1 cellular context compared by ENCODE assay signal in the genomic region with DNA sequence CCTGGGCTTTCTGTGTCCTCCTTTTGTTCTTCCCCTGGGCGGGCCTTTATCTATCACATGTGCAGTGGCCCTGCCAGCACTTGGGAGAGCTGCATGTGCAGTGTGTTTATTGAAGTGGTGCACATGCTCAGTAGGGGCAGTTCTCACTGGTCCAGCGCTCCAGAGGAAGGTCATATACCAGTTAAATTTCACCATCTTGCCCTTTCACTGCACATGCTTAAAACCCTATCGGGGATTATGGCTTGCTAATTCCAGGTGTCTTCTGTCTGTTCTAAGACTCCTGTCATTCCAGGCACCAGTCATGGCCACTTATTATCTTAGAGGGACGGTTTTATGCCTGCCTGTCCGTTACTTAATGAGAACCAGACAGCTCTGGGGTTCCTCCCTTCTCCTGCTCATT.
TF ChIP-seq lines count a peak whose summit lies in the region.

No MANE protein-coding gene starts in this region.

TF ChIP-seq in Ishikawa, 13 proteins besides CTCF, POLR2A, EP300 and RAD21 (continued from another document):
- TF ChIP-seq, protein P1, sequence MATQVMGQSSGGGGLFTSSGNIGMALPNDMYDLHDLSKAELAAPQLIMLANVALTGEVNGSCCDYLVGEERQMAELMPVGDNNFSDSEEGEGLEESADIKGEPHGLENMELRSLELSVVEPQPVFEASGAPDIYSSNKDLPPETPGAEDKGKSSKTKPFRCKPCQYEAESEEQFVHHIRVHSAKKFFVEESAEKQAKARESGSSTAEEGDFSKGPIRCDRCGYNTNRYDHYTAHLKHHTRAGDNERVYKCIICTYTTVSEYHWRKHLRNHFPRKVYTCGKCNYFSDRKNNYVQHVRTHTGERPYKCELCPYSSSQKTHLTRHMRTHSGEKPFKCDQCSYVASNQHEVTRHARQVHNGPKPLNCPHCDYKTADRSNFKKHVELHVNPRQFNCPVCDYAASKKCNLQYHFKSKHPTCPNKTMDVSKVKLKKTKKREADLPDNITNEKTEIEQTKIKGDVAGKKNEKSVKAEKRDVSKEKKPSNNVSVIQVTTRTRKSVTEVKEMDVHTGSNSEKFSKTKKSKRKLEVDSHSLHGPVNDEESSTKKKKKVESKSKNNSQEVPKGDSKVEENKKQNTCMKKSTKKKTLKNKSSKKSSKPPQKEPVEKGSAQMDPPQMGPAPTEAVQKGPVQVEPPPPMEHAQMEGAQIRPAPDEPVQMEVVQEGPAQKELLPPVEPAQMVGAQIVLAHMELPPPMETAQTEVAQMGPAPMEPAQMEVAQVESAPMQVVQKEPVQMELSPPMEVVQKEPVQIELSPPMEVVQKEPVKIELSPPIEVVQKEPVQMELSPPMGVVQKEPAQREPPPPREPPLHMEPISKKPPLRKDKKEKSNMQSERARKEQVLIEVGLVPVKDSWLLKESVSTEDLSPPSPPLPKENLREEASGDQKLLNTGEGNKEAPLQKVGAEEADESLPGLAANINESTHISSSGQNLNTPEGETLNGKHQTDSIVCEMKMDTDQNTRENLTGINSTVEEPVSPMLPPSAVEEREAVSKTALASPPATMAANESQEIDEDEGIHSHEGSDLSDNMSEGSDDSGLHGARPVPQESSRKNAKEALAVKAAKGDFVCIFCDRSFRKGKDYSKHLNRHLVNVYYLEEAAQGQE (IDR thresholded peaks at IDR 0.05; ENCODE audit: low read depth) = peak; percentile 34; the same call in 1 of the 2 replicates
- no peak for TF ChIP-seq FOXM1 (IDR thresholded peaks at IDR 0.05; ENCODE audit: borderline replicate concordance, low read depth)
- TF ChIP-seq TCF12 (IDR thresholded peaks at IDR 0.05; ENCODE audit: low read depth) = no peak
